ENCODE assay signal across 8 cellular contexts in the genomic region with DNA sequence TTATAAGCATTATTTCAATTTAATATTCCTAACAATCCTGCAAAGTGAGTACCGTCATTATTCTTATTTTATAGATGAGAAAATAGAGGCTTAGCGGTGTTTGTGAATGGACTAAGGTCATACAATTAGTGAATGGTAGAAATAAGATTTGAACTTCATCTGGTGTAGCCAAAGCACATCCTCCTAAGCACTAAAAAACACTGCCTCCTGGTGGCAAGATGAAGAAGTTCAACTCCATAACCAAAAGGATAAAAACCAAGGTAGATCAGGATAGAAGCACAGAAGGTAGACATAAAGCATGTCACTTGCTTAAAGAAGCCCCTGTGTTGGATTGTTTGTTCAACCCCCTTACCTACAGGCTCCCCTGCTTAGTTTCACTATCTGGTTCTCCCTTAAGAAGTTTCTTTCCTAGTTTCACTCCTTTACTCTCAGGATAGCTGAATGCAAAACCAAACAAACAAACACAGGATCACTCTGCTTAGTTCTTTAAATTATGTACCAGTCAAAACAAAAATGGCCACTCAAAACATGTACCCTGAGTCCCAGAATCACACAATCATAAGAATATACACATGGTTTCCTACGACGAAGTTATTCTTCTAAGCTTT. TPM values are rescaled to one million over a fixed set of nuclear protein-coding genes. Genes with fewer than 3 reads are reported as not detected.
DNase-seq lines count a peak whose midpoint lies in the region; ATAC-seq and TF ChIP-seq lines count a peak whose summit lies in the region.

No MANE protein-coding gene starts in this region.

- H3K9ac ChIP-seq in endodermal cell (ENCODE audit: extremely low read depth, low read length, poor library complexity, severe bottlenecking), result no peak overlapping the region

- H3K27me3 ChIP-seq in cardiac muscle cell (no peaks in the 10 kb centered on the region), endodermal cell (ENCODE audit: control insufficient read depth, insufficient read depth, low read length, poor library complexity, severe bottlenecking) (no peaks in the 10 kb centered on the region)

- TF ChIP-seq CTCF in cardiac muscle cell (IDR thresholded peaks at IDR 0.05; ENCODE audit: low read depth, low read length) (peak; percentile 39), endodermal cell (conservative IDR thresholded peaks at IDR 0.05) (peak; percentile 87)

- H3K27me3 Mint-ChIP-seq in endodermal cell (ENCODE audit: insufficient read depth), result no peaks in the 10 kb centered on the region
- no peaks in the 10 kb centered on the region for H3K27me3 Mint-ChIP-seq in stimulated activated memory B cell treated with anti-CD40 and anti-IgM and Interleukin-4, amounts not matched to agents 10 μg/mL and 1 μg/mL and 100 μg/mL, for 72 hours

- H3K27ac ChIP-seq in cardiac muscle cell, result no peak overlapping the region
- no peak overlapping the region for H3K27ac ChIP-seq in endodermal cell (ENCODE audit: low read depth, low read length)

- 91 to 100% methylated on average over 2 to 4 of the region's 4 CpGs for WGBS in endodermal cell (ENCODE audit: insufficient coverage in 1 of 2, insufficient read length in 1 of 2), 2 experiments

- H3K36me3 Mint-ChIP-seq in endodermal cell (ENCODE audit: low read depth), result no peaks in the 10 kb centered on the region
- no peaks in the 10 kb centered on the region for H3K36me3 Mint-ChIP-seq in stimulated activated memory B cell treated with anti-CD40 and anti-IgM and Interleukin-4, amounts not matched to agents 10 μg/mL and 1 μg/mL and 100 μg/mL, for 72 hours

- DNase-seq in cardiac muscle cell (ENCODE audit: low read depth in 1 of 2, low spot score in 1 of 2), result no peak
- no peak for DNase-seq in left ventricle myocardium superior
- DNase-seq in MV-4-11 (lab: John Stamatoyannopoulos, UW), result peak; percentile 34
- no peak for DNase-seq in endodermal cell
- DNase-seq in NCI-H526 treated with DMSO at 0.1 percent for 48 hours (lab: John Stamatoyannopoulos, UW), result no peak

- no peaks in the 10 kb centered on the region for H3K9me3 Mint-ChIP-seq in endodermal cell
- H3K9me3 Mint-ChIP-seq in stimulated activated memory B cell treated with anti-CD40 and anti-IgM and Interleukin-4, amounts not matched to agents 10 μg/mL and 1 μg/mL and 100 μg/mL, for 72 hours, result no peaks in the 10 kb centered on the region

- no peak overlapping the region for H3K27ac Mint-ChIP-seq in endodermal cell
- H3K27ac Mint-ChIP-seq in stimulated activated memory B cell treated with anti-CD40 and anti-IgM and Interleukin-4, amounts not matched to agents 10 μg/mL and 1 μg/mL and 100 μg/mL, for 72 hours, result peak overlapping the region; percentile 40

- H3K4me1 ChIP-seq in cardiac muscle cell (ENCODE audit: low read depth) (no peaks in the 10 kb centered on the region), endodermal cell (ENCODE audit: control insufficient read depth, insufficient read depth, low read length) (no peaks in the 10 kb centered on the region)

- H3K4me1 Mint-ChIP-seq in endodermal cell, result no peaks in the 10 kb centered on the region
- peaks cover 20% of the 10 kb centered on the region for H3K4me1 Mint-ChIP-seq in stimulated activated memory B cell treated with anti-CD40 and anti-IgM and Interleukin-4, amounts not matched to agents 10 μg/mL and 1 μg/mL and 100 μg/mL, for 72 hours

- no peaks in the 10 kb centered on the region for H3K36me3 ChIP-seq in cardiac muscle cell
- no peaks in the 10 kb centered on the region for H3K36me3 ChIP-seq in endodermal cell (ENCODE audit: control insufficient read depth, insufficient read depth, low read length)

- H3K4me3 Mint-ChIP-seq in endodermal cell, result no peak overlapping the region
- no peak overlapping the region for H3K4me3 Mint-ChIP-seq in stimulated activated memory B cell treated with anti-CD40 and anti-IgM and Interleukin-4, amounts not matched to agents 10 μg/mL and 1 μg/mL and 100 μg/mL, for 72 hours

- intact Hi-C loops in left ventricle myocardium superior (cut with micrococcal nuclease), result no loop called here

- ATAC-seq in left ventricle myocardium superior (no peak), GM21786 (IDR thresholded peaks at IDR 0.05; ENCODE audit: unreplicated experiment) (no peak), GM19324 (IDR thresholded peaks at IDR 0.05; ENCODE audit: low FRiP score, unreplicated experiment) (no peak)
- ATAC-seq in stimulated activated memory B cell treated with anti-CD40 and anti-IgM and Interleukin-4, amounts not matched to agents 10 μg/mL and 1 μg/mL and 100 μg/mL, for 72 hours, result no peak

- no peak overlapping the region for H3K4me3 ChIP-seq in cardiac muscle cell
- H3K4me3 ChIP-seq in endodermal cell (ENCODE audit: low read length), result no peak overlapping the region

- H3K9me3 ChIP-seq in cardiac muscle cell (ENCODE audit: low read depth), result no peaks in the 10 kb centered on the region
- H3K9me3 ChIP-seq in endodermal cell (ENCODE audit: control insufficient read depth, low read length), result no peaks in the 10 kb centered on the region

RNA-seq across cellular contexts. Expression of gene AIM2, which starts 12.7 kb away (rescaled TPM):
- total RNA-seq in cardiac muscle cell (0.53 TPM in 1 of 2 replicates, not detected in the other), left ventricle myocardium superior (0.57 TPM), endodermal cell (1 to 10 TPM; 2.0 to 4.2 TPM)
- polyA plus RNA-seq in cardiac muscle cell, result not detected in 2 replicates
- polyA plus RNA-seq in endodermal cell (2013, experiment 1 of 2), result 2.9 TPM
- polyA plus RNA-seq in endodermal cell (2013, experiment 2 of 2), result 2.8 TPM
